8 cellular contexts compared by ENCODE assay signal in genomic region chr15:70488002-70488605, GRCh38.
DNase-seq lines count a peak whose midpoint lies in the region; ATAC-seq and TF ChIP-seq lines count a peak whose summit lies in the region.

No MANE protein-coding gene starts in this region.

- peak overlapping the region in 4 of 10 donors; percentile 28 to 65 (median 42) for H3K27ac Mint-ChIP-seq in naive thymus-derived CD8-positive, alpha-beta T cell

- no peak overlapping the region for H3K9ac ChIP-seq in NT2/D1 (ENCODE audit: insufficient read length, low read depth)

- peaks cover 7% of the 10 kb centered on the region for H3K4me1 ChIP-seq in NT2/D1 (ENCODE audit: insufficient read depth, insufficient read length)

- H3K4me3 Mint-ChIP-seq in naive thymus-derived CD8-positive, alpha-beta T cell: no peak overlapping the region

- H3K9me3 Mint-ChIP-seq in naive thymus-derived CD8-positive, alpha-beta T cell: no peaks in the 10 kb centered on the region

- POLR2A ChIA-PET in naive thymus-derived CD8-positive, alpha-beta T cell (lab: Charles Lee): interaction anchor here (0.8 kb wide), 1 partner anchor 388 kb away, joined by 5 read pairs; no protein-coding TSS in a partner anchor

- DNase-seq in AG08396 (ENCODE audit: low spot score) (peak; percentile 83), GM20000 (ENCODE audit: low spot score) (peak; percentile 70), NT2/D1 (ENCODE audit: low read depth, low spot score) (peak; percentile 72), activated T-cell treated with anti-CD3 and anti-CD28 coated beads for 24 hours (ENCODE audit: low read depth) (peak; percentile 67), superior temporal gyrus (ENCODE audit: extremely low spot score) (peak; percentile 86)
- DNase-seq in naive thymus-derived CD8-positive, alpha-beta T cell: peak; percentile 43 to 80 (median 66)

- peak; percentile 62 for ATAC-seq in esophagus mucosa
- ATAC-seq in naive thymus-derived CD8-positive, alpha-beta T cell: no peak
- no peak for ATAC-seq in GM19463 (IDR thresholded peaks at IDR 0.05; ENCODE audit: unreplicated experiment)

- H3K36me3 Mint-ChIP-seq in naive thymus-derived CD8-positive, alpha-beta T cell: no peaks in the 10 kb centered on the region

- no peak overlapping the region for H3K4me3 ChIP-seq in NT2/D1 (ENCODE audit: insufficient read length, low read depth)

- peaks cover 3 to 17% (median 7%) of the 10 kb centered on the region in 5 donors for H3K27me3 Mint-ChIP-seq in naive thymus-derived CD8-positive, alpha-beta T cell

- peak; percentile 96 for TF ChIP-seq CTCF in GM20000 (IDR thresholded peaks at IDR 0.05; ENCODE audit: extremely low read depth, missing control alignments)

- H3K27me3 ChIP-seq in NT2/D1 (ENCODE audit: insufficient read depth, insufficient read length): no peaks in the 10 kb centered on the region

- H3K9me3 ChIP-seq in NT2/D1 (ENCODE audit: insufficient read depth, low read length): no peaks in the 10 kb centered on the region

- H3K36me3 ChIP-seq in NT2/D1 (ENCODE audit: insufficient read depth, insufficient read length, low read length): no peaks in the 10 kb centered on the region

- peaks cover 41 to 66% (median 61%) of the 10 kb centered on the region in 4 donors for H3K4me1 Mint-ChIP-seq in naive thymus-derived CD8-positive, alpha-beta T cell
